ENCODE assay signal across 8 cellular contexts in the genomic region with DNA sequence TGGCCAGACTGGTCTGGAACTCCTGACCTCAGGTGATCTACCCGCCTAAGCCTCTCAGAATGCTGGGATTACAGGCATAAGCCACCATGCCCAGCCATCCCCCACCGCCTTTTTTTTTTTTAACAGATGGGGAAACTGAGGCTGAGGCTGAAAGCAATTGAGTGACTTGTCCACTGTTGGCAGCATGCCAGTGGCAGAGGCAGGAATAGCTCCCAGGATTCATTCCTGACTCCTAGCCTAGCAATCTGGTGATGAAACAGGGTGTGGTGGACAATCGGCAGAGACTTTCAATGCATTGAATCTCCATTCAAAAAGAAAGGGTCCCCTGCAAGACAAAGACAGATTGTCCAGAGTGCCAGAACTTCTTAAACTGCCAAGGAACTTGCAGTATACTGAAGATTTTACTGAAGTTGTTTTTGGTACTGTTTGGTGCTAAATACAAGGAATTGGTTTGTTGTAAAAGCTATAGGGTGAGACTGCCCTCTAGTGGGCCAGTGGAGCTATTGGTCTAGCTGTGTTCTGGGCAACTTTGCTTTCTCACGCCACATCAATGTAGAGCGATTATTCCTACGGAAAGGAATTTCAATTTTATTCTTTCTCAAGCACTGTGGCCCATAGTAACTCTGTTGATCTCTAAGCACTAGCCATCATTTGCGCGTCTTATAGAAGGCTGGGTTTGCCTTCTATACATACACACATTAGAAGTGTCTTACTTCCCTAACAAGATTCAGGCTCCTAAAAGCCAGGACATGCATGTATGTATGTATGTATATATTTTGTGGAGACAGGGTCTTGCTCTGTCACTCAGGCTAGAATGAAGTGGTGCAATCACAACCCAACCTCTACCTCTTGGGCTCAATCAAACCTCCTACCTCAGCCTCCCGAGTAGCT. TPM values are rescaled to one million over a fixed set of nuclear protein-coding genes. Genes with fewer than 3 reads are reported as not detected.
DNase-seq lines count a peak whose midpoint lies in the region; ATAC-seq, FAIRE-seq and TF ChIP-seq lines count a peak whose summit lies in the region.

No MANE protein-coding gene starts in this region.

- ATAC-seq in GM19467 (IDR thresholded peaks at IDR 0.05; ENCODE audit: unreplicated experiment), result no peak

- no peak for TF ChIP-seq POLR2A in GM12892 (IDR thresholded peaks at IDR 0.05; ENCODE audit: low read depth, low read length)

- DNase-seq in GM12892 (ENCODE audit: insufficient read length), result no peak
- DNase-seq in NCI-H2196 treated with DMSO at 0.1 percent for 48 hours (lab: John Stamatoyannopoulos, UW; ENCODE audit: unreplicated experiment), result peak; percentile 8
- peak; percentile 54 for DNase-seq in activated CD4-positive, CD25-positive, alpha-beta regulatory T cell treated with anti-CD3 and anti-CD28 coated beads, Interleukin-2, amount 50 U/mL, for 72 hours
- peak; percentile 78 for DNase-seq in cerebellum (ENCODE audit: low spot score)
- peak; percentile 89 for DNase-seq in left kidney (ENCODE audit: low read depth, low spot score)
- peak; percentile 75 for DNase-seq in stimulated activated CD4-positive, alpha-beta T cell treated with anti-CD3 and anti-CD28 coated beads, Interleukin-4, amount 100 ng/mL, for 24 hours

- FAIRE-seq in A204.1 (lab: Jason Lieb, UNC), result peak; percentile 98
- peak; percentile 64 for FAIRE-seq in GM12892 (lab: Jason Lieb, UNC)

RNA-seq across cellular contexts. Expression of a gene that starts 21.0 kb away (rescaled TPM):
- not detected for polyA plus RNA-seq in GM12892 (2012; ENCODE audit: missing spikeins)
- not detected for total RNA-seq in cerebellum

RNA-seq across cellular contexts. Expression of a gene that starts 32.2 kb away (rescaled TPM):
- 1.2 TPM for polyA plus RNA-seq in GM12892 (2012; ENCODE audit: missing spikeins)
- total RNA-seq in cerebellum, result 9.1 TPM
